ENCODE assay signal across 16 cellular contexts in the genomic region with DNA sequence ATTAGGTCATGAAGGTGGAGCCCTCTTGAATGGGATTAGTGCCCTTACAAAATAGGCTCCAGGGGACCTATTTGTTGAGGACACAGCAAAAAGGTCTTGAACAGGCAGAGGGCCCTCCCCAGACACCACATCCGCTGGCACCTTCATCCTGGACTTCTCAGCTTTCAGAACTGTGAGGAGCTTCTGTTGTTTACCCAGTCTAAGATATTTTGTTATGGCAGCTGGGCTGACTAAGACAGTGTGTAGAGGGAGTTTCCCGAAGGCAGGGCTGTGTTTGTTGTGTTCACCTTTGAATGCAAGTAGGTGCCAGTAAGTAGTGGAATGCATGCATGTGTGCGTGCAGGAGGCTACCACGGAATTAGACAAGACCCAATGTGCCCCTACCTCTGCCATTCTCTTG.
"Had no signal": no experiment of that assay in that cellular context is flagged by ENCODE, and none has a peak within 500 bp of the region (broad histone marks: within the 10 kb centered on the region; RNA-seq: fewer than 3 reads in every experiment).

No MANE protein-coding gene starts in this region.

- H3K9me3 Mint-ChIP-seq: activated CD4-positive, alpha-beta T cell treated with anti-CD3 and anti-CD28 coated beads, Interleukin-2, amount 10 ng/mL, durations not matched to agents 7 days and 5 days; WTC11 had no signal

- H3K4me1 ChIP-seq: SJCRH30 had no signal

- DNase-seq: activated CD4-positive, alpha-beta T cell treated with anti-CD3 and anti-CD28 coated beads, Interleukin-2, amount 10 ng/mL, durations not matched to agents 7 days and 5 days; activated gamma-delta T cell; activated T-cell treated with anti-CD3 and anti-CD28 coated beads for 4 hours; anterior cingulate cortex; brain microvascular endothelial cell; esophagus squamous epithelium; kidney glomerular epithelial cell; nephron progenitor cell; occipital lobe; stimulated activated CD4-positive, alpha-beta T cell treated with anti-CD3 and anti-CD28 coated beads, Interleukin-15, amount 100 ng/mL, for 24 hours; stimulated activated CD4-positive, alpha-beta T cell treated with anti-CD3 and anti-CD28 coated beads, Interleukin-4, amount 100 ng/mL, for 1 hour; stimulated activated naive CD4-positive, alpha-beta T cell; T-helper 17 cell; trophoblast cell had no signal

- H3K4me3 Mint-ChIP-seq: activated CD4-positive, alpha-beta T cell treated with anti-CD3 and anti-CD28 coated beads, Interleukin-2, amount 10 ng/mL, durations not matched to agents 7 days and 5 days; nephron progenitor cell; T-helper 17 cell; WTC11 had no signal

- H3K9me3 ChIP-seq: esophagus squamous epithelium, SJCRH30 had no signal

- H3K36me3 ChIP-seq: brain microvascular endothelial cell, esophagus squamous epithelium, SJCRH30 had no signal

- H3K4me3 ChIP-seq: esophagus squamous epithelium, SJCRH30 had no signal

- H3K27me3 Mint-ChIP-seq: activated CD4-positive, alpha-beta T cell treated with anti-CD3 and anti-CD28 coated beads, Interleukin-2, amount 10 ng/mL, durations not matched to agents 7 days and 5 days had no signal

- H3K36me3 Mint-ChIP-seq: WTC11 had no signal

- H3K27ac ChIP-seq: brain microvascular endothelial cell, esophagus squamous epithelium, SJCRH30 had no signal

- H3K27me3 ChIP-seq: brain microvascular endothelial cell had no signal

- H3K27ac Mint-ChIP-seq: activated CD4-positive, alpha-beta T cell treated with anti-CD3 and anti-CD28 coated beads, Interleukin-2, amount 10 ng/mL, durations not matched to agents 7 days and 5 days; nephron progenitor cell; T-helper 17 cell; WTC11 had no signal

- ATAC-seq: T-helper 17 cell, WTC11 had no signal
